In genomic region chr6:169503556-169503955, GRCh38 we compare ENCODE assay signal across 1 cellular context.
TF ChIP-seq lines count a peak whose summit lies in the region.

No MANE protein-coding gene starts in this region.

TF ChIP-seq in IMR-90, 13 proteins besides CTCF, POLR2A, EP300 and RAD21 (continued from another document):
- TF ChIP-seq ELK1 (IDR thresholded peaks at IDR 0.05; ENCODE audit: borderline replicate concordance, low read depth, low read length) = no peak
- no peak for TF ChIP-seq RCOR1 (IDR thresholded peaks at IDR 0.05; ENCODE audit: insufficient replicate concordance, low read length)
- TF ChIP-seq MXI1 (IDR thresholded peaks at IDR 0.05; ENCODE audit: borderline replicate concordance, low read depth, low read length) = no peak
- TF ChIP-seq SMC3 (IDR thresholded peaks at IDR 0.05; ENCODE audit: low read depth, low read length) = no peak
- no peak for TF ChIP-seq NFE2L2 (IDR thresholded peaks at IDR 0.05; ENCODE audit: low read depth, low read length)
- no peak for TF ChIP-seq MAFK (IDR thresholded peaks at IDR 0.05; ENCODE audit: low read depth, low read length)
- TF ChIP-seq CEBPB (IDR thresholded peaks at IDR 0.05; ENCODE audit: low read depth, low read length) = no peak
- no peak for TF ChIP-seq RFX5 (IDR thresholded peaks at IDR 0.05; ENCODE audit: low read depth, low read length)
